ENCODE assay signal across 9 cellular contexts in the genomic region with DNA sequence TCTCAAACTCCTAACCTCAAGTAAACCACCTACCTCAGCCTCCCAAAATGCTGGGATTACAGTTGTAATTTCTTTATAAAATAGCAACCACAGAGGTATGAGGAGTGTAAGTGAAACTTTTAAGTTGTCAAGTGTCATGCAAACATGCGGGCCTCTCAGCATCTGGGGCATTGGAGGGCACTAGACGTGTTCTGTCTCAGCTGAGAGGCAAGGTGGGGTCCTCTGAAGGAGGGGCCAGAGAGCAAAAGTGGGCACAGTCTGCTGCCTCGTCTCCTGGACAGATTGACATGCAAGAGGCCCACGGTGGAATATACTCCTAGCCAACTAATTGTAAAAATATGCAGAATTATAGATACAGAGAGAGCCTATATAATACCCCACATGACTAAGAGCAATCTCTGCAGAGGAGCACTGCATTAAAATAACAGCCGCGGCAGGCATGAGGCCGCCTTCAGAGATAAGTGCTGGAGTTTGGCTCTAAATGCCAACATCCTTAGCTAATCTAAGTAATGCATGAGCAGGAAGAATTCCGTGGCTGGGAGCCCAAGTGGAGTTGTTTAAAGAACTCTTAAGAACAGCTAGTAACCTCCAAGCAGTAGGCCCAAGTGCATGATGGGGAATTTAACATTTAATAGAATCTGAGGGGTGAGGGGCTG.
A peak's percentile ranks its signal among the peaks of the same experiment; 100 is the strongest.
DNase-seq lines count a peak whose midpoint lies in the region; ATAC-seq and TF ChIP-seq lines count a peak whose summit lies in the region.
"Had no signal": no experiment of that assay in that cellular context is flagged by ENCODE, and none has a peak within 500 bp of the region (broad histone marks: within the 10 kb centered on the region; RNA-seq: fewer than 3 reads in every experiment).

No MANE protein-coding gene starts in this region.

- H3K36me3 Mint-ChIP-seq in activated CD4-positive, alpha-beta memory T cell treated with anti-CD3 and anti-CD28 coated beads for 36 hours: no peaks in the 10 kb centered on the region

- H3K4me1 ChIP-seq in ovary (ENCODE audit: insufficient read depth): peaks cover 31% of the 10 kb centered on the region

- H3K4me3 ChIP-seq in AG10803 (ENCODE audit: low read length) (no peak overlapping the region), foreskin fibroblast (ENCODE audit: low read depth in 1 of 2, low read length in 2 of 2) (no peak overlapping the region), ovary (no peak overlapping the region)

- TF ChIP-seq EP300 in ovary (IDR thresholded peaks at IDR 0.05): no peak

- no peak overlapping the region for H3K4me3 Mint-ChIP-seq in activated CD4-positive, alpha-beta memory T cell treated with anti-CD3 and anti-CD28 coated beads for 36 hours

- H3K9me3 Mint-ChIP-seq in activated CD4-positive, alpha-beta memory T cell treated with anti-CD3 and anti-CD28 coated beads for 36 hours: peaks cover 3% of the 10 kb centered on the region

- H3K27me3 Mint-ChIP-seq in activated CD4-positive, alpha-beta memory T cell treated with anti-CD3 and anti-CD28 coated beads for 36 hours: no peaks in the 10 kb centered on the region

- intact Hi-C loops in ovary (cut with DNase I): no loop called here
- intact Hi-C loops in activated CD4-positive, alpha-beta memory T cell treated with anti-CD3 and anti-CD28 coated beads for 36 hours (cut with micrococcal nuclease): no loop called here

- H3K27ac Mint-ChIP-seq in activated CD4-positive, alpha-beta memory T cell treated with anti-CD3 and anti-CD28 coated beads for 36 hours: no peak overlapping the region

- CTCF ChIA-PET in RWPE1 (lab: Yijun Ruan, JAX): no interaction called here
- CTCF ChIA-PET in activated CD4-positive, alpha-beta memory T cell treated with anti-CD3 and anti-CD28 coated beads for 36 hours (lab: Charles Lee): no interaction called here

- no peak for ATAC-seq in GM19023 (IDR thresholded peaks at IDR 0.05; ENCODE audit: unreplicated experiment)

- H3K36me3 ChIP-seq in ovary: no peaks in the 10 kb centered on the region

- TF ChIP-seq POLR2A in ovary (IDR thresholded peaks at IDR 0.05): no peak

- POLR2A ChIA-PET in RWPE1 (lab: Yijun Ruan, JAX; ENCODE audit: low non-redundant PET): interaction anchor here (0.5 kb wide), 1 partner anchor 23 kb away, joined by 3 read pairs; no protein-coding TSS in a partner anchor
- POLR2A ChIA-PET in activated CD4-positive, alpha-beta memory T cell treated with anti-CD3 and anti-CD28 coated beads for 36 hours (lab: Charles Lee): no interaction called here

- no peaks in the 10 kb centered on the region for H3K9me3 ChIP-seq in ovary

- H3K27ac ChIP-seq in RWPE1: peak overlapping the region; percentile 61
- H3K27ac ChIP-seq in ovary: peak overlapping the region in 1 of 2 donors; percentile 28

- H3K4me1 Mint-ChIP-seq in activated CD4-positive, alpha-beta memory T cell treated with anti-CD3 and anti-CD28 coated beads for 36 hours (ENCODE audit: low read depth): no peaks in the 10 kb centered on the region

- DNase-seq in AG10803 (ENCODE audit: low read depth): peak; percentile 39
- DNase-seq in RWPE1 (ENCODE audit: low spot score): peak; percentile 36
- peak; percentile 49 to 83 for DNase-seq in foreskin fibroblast
- DNase-seq in ovary: peak; percentile 70 to 87 (median 78)
- no peak for DNase-seq in HPDE6-E6E7 (ENCODE audit: extremely low spot score)
- DNase-seq in germinal center (ENCODE audit: low spot score): no peak
- DNase-seq in activated CD4-positive, alpha-beta memory T cell treated with anti-CD3 and anti-CD28 coated beads for 36 hours: no peak
- DNase-seq: effector memory CD4-positive, alpha-beta T cell had no signal

- H3K27me3 ChIP-seq in ovary: no peaks in the 10 kb centered on the region

- TF ChIP-seq CTCF in AG10803 (conservative IDR thresholded peaks at IDR 0.05; ENCODE audit: low read length) (no peak), RWPE1 (conservative IDR thresholded peaks at IDR 0.05; ENCODE audit: low read depth) (no peak), foreskin fibroblast (IDR thresholded peaks at IDR 0.05; ENCODE audit: low read depth, low read length) (no peak), ovary (IDR thresholded peaks at IDR 0.05) (no peak)

- WGBS in ovary, 3 donors: 9 to 13% (median 10%) methylated on average over 8 of the region's 8 CpGs

Comparison
In these comparisons a context has a peak if more than half of its experiments do, and no peak if none do; other contexts are left out.
1. DNase-seq: peak in AG10803 (single experiment), RWPE1 (single experiment), foreskin fibroblast (2 of 2) and ovary (5 of 5); none in HPDE6-E6E7 (single experiment), germinal center (single experiment) and activated CD4-positive, alpha-beta memory T cell treated with anti-CD3 and anti-CD28 coated beads for 36 hours (single experiment).